ENCODE assay signal across 8 cellular contexts in genomic region chr17:34420254-34420766, GRCh38. TPM values are rescaled to one million over a fixed set of nuclear protein-coding genes. Genes with fewer than 3 reads are reported as not detected.
A peak's percentile ranks its signal among the peaks of the same experiment; 100 is the strongest.
DNase-seq lines count a peak whose midpoint lies in the region; ATAC-seq and TF ChIP-seq lines count a peak whose summit lies in the region.

No MANE protein-coding gene starts in this region.

- no peaks in the 10 kb centered on the region for H3K36me3 Mint-ChIP-seq in CD14-positive monocyte
- no peaks in the 10 kb centered on the region for H3K36me3 Mint-ChIP-seq in neural crest cell (ENCODE audit: low read depth)

- no peak overlapping the region for H2AFZ ChIP-seq in OCI-LY1 (ENCODE audit: low read length)

- no peak for ATAC-seq in stimulated activated naive CD8-positive, alpha-beta T cell treated with anti-CD3 and anti-CD28 coated beads, Interleukin-15, Interleukin-2, amounts not matched to agents 100 U/mL and 50 U/mL, for 24 hours
- ATAC-seq in HG02678 (IDR thresholded peaks at IDR 0.05; ENCODE audit: unreplicated experiment): no peak

- no peak overlapping the region for H3K9ac ChIP-seq in OCI-LY1 (ENCODE audit: low read length)

- no peaks in the 10 kb centered on the region for H3K36me3 ChIP-seq in OCI-LY1 (ENCODE audit: insufficient read depth, low read length)
- no peaks in the 10 kb centered on the region for H3K36me3 ChIP-seq in esophagus muscularis mucosa

- H3K4me1 ChIP-seq in OCI-LY1 (ENCODE audit: insufficient read depth, low read length, severe bottlenecking) (no peaks in the 10 kb centered on the region), esophagus muscularis mucosa (no peaks in the 10 kb centered on the region)

- H3K27me3 ChIP-seq in OCI-LY1 (ENCODE audit: insufficient read depth, low read length) (no peaks in the 10 kb centered on the region; the same call in 1 of the 2 replicates), esophagus muscularis mucosa (peaks cover 0 to 76% (median 8%) of the 10 kb centered on the region in 4 donors)

- H3K79me2 ChIP-seq in OCI-LY1 (ENCODE audit: insufficient read depth, low read length): no peaks in the 10 kb centered on the region

- intact Hi-C loops in CD14-positive monocyte (cut with micrococcal nuclease) (loop anchor here (2.0 to 10.0 kb wide), 5 partner anchors 97 to 702 kb away; partner anchors contain the start of genes FNDC8 (in 1 of the 2) and RAD51D (in 1 of the 2)), esophagus muscularis mucosa (cut with DNase I) (loop anchor here (1.0 kb wide), 1 partner anchor 218 kb away; no protein-coding TSS in a partner anchor)

- DNase-seq in CD14-positive monocyte (ENCODE audit: low spot score) (peak; percentile 62), HPDE6-E6E7 (ENCODE audit: extremely low spot score) (peak; percentile 66), activated T-cell treated with anti-CD3 and anti-CD28 coated beads for 24 hours (ENCODE audit: low read depth) (peak; percentile 57), esophagus muscularis mucosa (ENCODE audit: extremely low spot score) (no peak), neural crest cell (ENCODE audit: low read depth, low spot score) (peak; percentile 80)
- peak; percentile 73 for DNase-seq in stimulated activated naive CD8-positive, alpha-beta T cell treated with anti-CD3 and anti-CD28 coated beads, Interleukin-15, Interleukin-2, amounts not matched to agents 100 U/mL and 50 U/mL, for 24 hours

- H3K9me3 Mint-ChIP-seq in CD14-positive monocyte (peaks cover 0 to 8% (median 0%) of the 10 kb centered on the region in 7 donors), neural crest cell (no peaks in the 10 kb centered on the region)

- H3K27ac ChIP-seq in OCI-LY1 (ENCODE audit: low read depth, low read length, poor library complexity, severe bottlenecking) (no peak overlapping the region), esophagus muscularis mucosa (replicated peaks in 1 of 4) (no peak overlapping the region)

- no peaks in the 10 kb centered on the region for H3F3A ChIP-seq in OCI-LY1 (ENCODE audit: insufficient read depth, low read length)

- no peak overlapping the region for H3K4me2 ChIP-seq in OCI-LY1 (ENCODE audit: low read length)

- H3K4me1 Mint-ChIP-seq in CD14-positive monocyte (peaks cover 10% of the 10 kb centered on the region), neural crest cell (no peaks in the 10 kb centered on the region)

- H3K27me3 Mint-ChIP-seq in CD14-positive monocyte (ENCODE audit: low read depth in 3 of 3) (peaks cover 13 to 37% (median 27%) of the 10 kb centered on the region in 3 donors), neural crest cell (ENCODE audit: low read depth) (peaks cover 85% of the 10 kb centered on the region)

- no peak for TF ChIP-seq POLR2A in esophagus muscularis mucosa (IDR thresholded peaks at IDR 0.05; ENCODE audit: low read depth)

- H3K27ac Mint-ChIP-seq in CD14-positive monocyte (no peak overlapping the region), neural crest cell (ENCODE audit: unreplicated experiment) (no peak overlapping the region)

- H3K9me3 ChIP-seq in OCI-LY1 (ENCODE audit: low read length): no peaks in the 10 kb centered on the region
- no peaks in the 10 kb centered on the region for H3K9me3 ChIP-seq in esophagus muscularis mucosa

- H3K4me3 Mint-ChIP-seq in CD14-positive monocyte (no peak overlapping the region), neural crest cell (no peak overlapping the region)

- no peaks in the 10 kb centered on the region for H4K20me1 ChIP-seq in OCI-LY1 (ENCODE audit: insufficient read depth, low read length)

- H3K9me2 ChIP-seq in OCI-LY1 (ENCODE audit: low read depth, low read length): no peaks in the 10 kb centered on the region

- TF ChIP-seq EP300 in esophagus muscularis mucosa (IDR thresholded peaks at IDR 0.05): no peak

- TF ChIP-seq CTCF in CD14-positive monocyte (IDR thresholded peaks at IDR 0.05): peak; percentile 96
- peak; percentile 89 for TF ChIP-seq CTCF in OCI-LY1 (IDR thresholded peaks at IDR 0.05; ENCODE audit: low read length)
- peak in 2 of 3 experiments; percentile 89 to 93 for TF ChIP-seq CTCF in esophagus muscularis mucosa (IDR thresholded peaks at IDR 0.05)
- TF ChIP-seq CTCF in neural crest cell (conservative IDR thresholded peaks at IDR 0.05): peak; percentile 95

- 5% methylated on average over 6 of the region's 6 CpGs for WGBS in esophagus muscularis mucosa

- H3K4me3 ChIP-seq in OCI-LY1 (ENCODE audit: low read depth, low read length, poor library complexity, severe bottlenecking): no peak overlapping the region
- H3K4me3 ChIP-seq in esophagus muscularis mucosa: no peak overlapping the region

RNA-seq across cellular contexts. Expression of gene CCL1, which starts 57.3 kb away (rescaled TPM):
- polyA plus RNA-seq in CD14-positive monocyte: not detected
- not detected for total RNA-seq in esophagus muscularis mucosa
- total RNA-seq in neural crest cell: not detected in 2 replicates
